8 cellular contexts compared by ENCODE assay signal in the genomic region with DNA sequence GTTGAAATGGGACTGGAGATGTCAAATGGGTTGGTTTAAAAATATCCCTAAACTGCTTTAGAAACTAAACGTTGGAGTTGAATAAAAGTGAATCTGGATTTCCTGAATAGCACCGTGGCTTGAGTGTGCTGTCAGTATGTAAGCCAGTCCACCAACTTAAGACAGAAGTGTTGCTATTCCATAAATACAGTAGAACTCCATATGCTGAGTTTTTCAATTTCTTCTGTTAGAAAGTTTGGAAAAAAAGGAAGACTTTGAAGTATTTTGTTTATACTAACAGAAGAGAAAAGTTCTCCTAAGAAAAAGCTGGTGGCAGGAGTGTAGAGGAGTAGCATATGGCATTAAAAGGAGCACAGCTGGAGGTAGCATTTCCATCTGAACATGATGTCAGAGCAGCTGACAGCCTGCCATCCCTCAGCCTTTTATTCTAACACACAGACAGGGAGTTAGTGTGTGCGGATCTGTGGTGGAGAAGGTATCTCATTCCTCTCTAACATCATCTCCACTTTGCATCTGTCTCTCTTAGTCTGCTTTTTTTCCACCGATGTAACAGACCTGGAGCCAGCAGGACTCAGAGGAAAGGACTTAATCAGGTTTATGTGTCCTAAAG. TPM values are rescaled to one million over a fixed set of nuclear protein-coding genes. Genes with fewer than 3 reads are reported as not detected.
A peak's percentile ranks its signal among the peaks of the same experiment; 100 is the strongest.
DNase-seq lines count a peak whose midpoint lies in the region; ATAC-seq, FAIRE-seq and TF ChIP-seq lines count a peak whose summit lies in the region.

A gene (plus strand): TSS at position 449 of the 610 bp plus-strand sequence. CDS start 149 bp downstream, at position 598.

- H3K9ac ChIP-seq in Karpas-422 (ENCODE audit: low read length) (peak within 1 kb of the TSS; percentile 58), SK-N-MC (ENCODE audit: insufficient read length) (no peak within 1 kb of the TSS)

- intact Hi-C loops in aorta (cut with DNase I): no loop called here

- WGBS in aorta, 2 donors: 29 to 30% methylated on average over 4 of the region's 4 CpGs

- H3K4me2 ChIP-seq in Karpas-422 (ENCODE audit: low read depth, low read length, poor library complexity, severe bottlenecking): peak within 1 kb of the TSS; percentile 73

- H3K36me3 ChIP-seq in Karpas-422 (ENCODE audit: insufficient read depth, low read length) (no peaks in the 10 kb centered on the region), SK-N-MC (ENCODE audit: insufficient read depth, low read length) (peaks cover 7% of the 10 kb centered on the region; the same call in 1 of the 2 replicates), aorta (ENCODE audit: control insufficient read depth in 1 of 2, insufficient read depth in 2 of 2, low read length in 1 of 2) (peaks cover 0 to 5% of the 10 kb centered on the region in 2 donors)

- H3K27ac ChIP-seq in Karpas-422 (ENCODE audit: low read length) (no peak within 1 kb of the TSS), SK-N-MC (no peak within 1 kb of the TSS), aorta (ENCODE audit: low read depth in 1 of 2, low read length in 2 of 2) (no peak within 1 kb of the TSS)

- H3K9me3 ChIP-seq in Karpas-422 (ENCODE audit: low read length): no peaks in the 10 kb centered on the region
- no peaks in the 10 kb centered on the region for H3K9me3 ChIP-seq in SK-N-MC (ENCODE audit: low read depth, low read length)
- no peaks in the 10 kb centered on the region for H3K9me3 ChIP-seq in mononuclear cell (ENCODE audit: low read depth, low read length)
- no peaks in the 10 kb centered on the region for H3K9me3 ChIP-seq in aorta (ENCODE audit: control insufficient read depth, low read length)

- H4K20me1 ChIP-seq in Karpas-422 (ENCODE audit: insufficient read depth, low read depth, low read length): peaks cover 31% of the 10 kb centered on the region

- H3K27me3 ChIP-seq in Karpas-422 (ENCODE audit: low read length) (peaks cover 5% of the 10 kb centered on the region; the same call in 1 of the 2 replicates), mononuclear cell (ENCODE audit: insufficient read depth, low read length) (no peaks in the 10 kb centered on the region), aorta (ENCODE audit: control insufficient read depth in 1 of 2, insufficient read depth in 2 of 2, low read length in 1 of 2) (no peaks in the 10 kb centered on the region)

- no peak for TF ChIP-seq POLR2A in H54 (IDR thresholded peaks at IDR 0.05; ENCODE audit: low read depth, low read length)

- DNase-seq in Caki2 (ENCODE audit: low read depth) (no peak), Karpas-422 (no peak), SK-N-MC (ENCODE audit: low read depth, low spot score) (no peak), epithelial cell of proximal tubule (ENCODE audit: low read depth) (no peak), aorta (no peak), H54 (ENCODE audit: insufficient read length, low spot score) (no peak), iPS-NIHi11 (ENCODE audit: low spot score) (no peak)

- H3K4me1 ChIP-seq in Karpas-422 (ENCODE audit: low read length) (peaks cover 41% of the 10 kb centered on the region), mononuclear cell (ENCODE audit: insufficient read depth, low read length) (peaks cover 43% of the 10 kb centered on the region), aorta (ENCODE audit: control insufficient read depth in 1 of 2, insufficient read depth in 2 of 2, low read length in 2 of 2) (no peaks in the 10 kb centered on the region)

- H2AFZ ChIP-seq in Karpas-422 (ENCODE audit: low read length): no peak within 1 kb of the TSS

- H3K79me2 ChIP-seq in Karpas-422 (ENCODE audit: low read length): no peaks in the 10 kb centered on the region

- no peak for TF ChIP-seq CTCF in epithelial cell of proximal tubule (conservative IDR thresholded peaks at IDR 0.05; ENCODE audit: low read depth, low read length)

- no peaks in the 10 kb centered on the region for H3K9me2 ChIP-seq in Karpas-422 (replicated peaks; ENCODE audit: insufficient read depth, low read length)

- FAIRE-seq in H54 (lab: Jason Lieb, UNC): no peak

- in situ Hi-C loops in Caki2 (cut with HindIII; ENCODE audit: low pct_unique_long_range_greater_than_20kb, low sequenced_read_pairs): no loop called here

- H3K4me3 ChIP-seq in Karpas-422 (ENCODE audit: low read length): peak within 1 kb of the TSS; percentile 71; the same call in 1 of the 2 replicates
- H3K4me3 ChIP-seq in SK-N-MC: peak within 1 kb of the TSS; percentile 86
- peak within 1 kb of the TSS; percentile 82 for H3K4me3 ChIP-seq in epithelial cell of proximal tubule (ENCODE audit: low read depth, low read length)
- peak within 1 kb of the TSS; percentile 76 for H3K4me3 ChIP-seq in mononuclear cell (ENCODE audit: low read length)
- H3K4me3 ChIP-seq in aorta (ENCODE audit: low read length in 2 of 2): peak within 1 kb of the TSS; percentile 99 to 100

- no peak for ATAC-seq in aorta (ENCODE audit: low FRiP score)

RNA-seq across cellular contexts. Expression of the gene that starts here (rescaled TPM):
- 10.9 and 11.7 TPM in 2 replicates for total RNA-seq in Caki2 (2014; rRNA removed; shearing (Covaris generic); ENCODE audit: low replicate concordance)
- total RNA-seq in Karpas-422 (2014; rRNA removed; shearing (Covaris generic); ENCODE audit: low replicate concordance): 6.6 and 9.5 TPM in 2 replicates
- 7.9 and 9.9 TPM in 2 replicates for total RNA-seq in epithelial cell of proximal tubule
- total RNA-seq in mononuclear cell: 57.5 TPM
- 10 to 100 TPM; 10.6 to 13.2 TPM for total RNA-seq in aorta
- polyA plus RNA-seq in aorta: 1 to 10 TPM; 4.3 to 4.6 TPM
